ENCODE assay signal across 2 cellular contexts in genomic region chr2:3503046-3503445, GRCh38.
TF ChIP-seq lines count a peak whose summit lies in the region.

No MANE protein-coding gene starts in this region.

TF ChIP-seq in K562, 482 proteins besides CTCF, POLR2A, EP300 and RAD21:
- no peak for TF ChIP-seq BMI1 (IDR thresholded peaks at IDR 0.05; ENCODE audit: low read length)
- peak; percentile 53; the same call in 1 of the 2 replicates for TF ChIP-seq STAT5A (IDR thresholded peaks at IDR 0.05; ENCODE audit: borderline replicate concordance, low read length)
- peak; percentile 40 for TF ChIP-seq PHF20 (IDR thresholded peaks at IDR 0.05; ENCODE audit: partially characterized antibody)
- no peak for TF ChIP-seq SRSF9 (IDR thresholded peaks at IDR 0.05; ENCODE audit: borderline replicate concordance, low read depth, low read length)
- no peak for TF ChIP-seq AFF4 (CRISPR knock-in tag; IDR thresholded peaks at IDR 0.05)
- TF ChIP-seq ZFP91 (CRISPR knock-in tag; IDR thresholded peaks at IDR 0.05) = no peak
- peak; percentile 24; the same call in 1 of the 2 replicates for TF ChIP-seq TARDBP (IDR thresholded peaks at IDR 0.05)
- TF ChIP-seq MAX (CRISPR knock-in tag; IDR thresholded peaks at IDR 0.05) = peak; percentile 27; the same call in 1 of the 2 replicates
- TF ChIP-seq ZNF551 (CRISPR knock-in tag; IDR thresholded peaks at IDR 0.05) = no peak
- TF ChIP-seq ZBTB43 (CRISPR knock-in tag; IDR thresholded peaks at IDR 0.05) = peak; percentile 94
- no peak for TF ChIP-seq ZNF644 (tag; IDR thresholded peaks at IDR 0.05; ENCODE audit: low read depth)
- 0 out of 2 replicates have a peak, but pooled peaks have one; percentile 35 for TF ChIP-seq ZC3H4 (CRISPR knock-in tag; IDR thresholded peaks at IDR 0.05; ENCODE audit: borderline replicate concordance)

TF ChIP-seq in HepG2, 621 proteins besides CTCF, POLR2A, EP300 and RAD21:
- peak; percentile 74 for TF ChIP-seq MNT (IDR thresholded peaks at IDR 0.05)
- no peak for TF ChIP-seq ZNF501 (CRISPR knock-in tag; IDR thresholded peaks at IDR 0.05)
- no peak for TF ChIP-seq TFAP4 (IDR thresholded peaks at IDR 0.05; ENCODE audit: borderline replicate concordance, low read depth)
- TF ChIP-seq HOXA7 (CRISPR knock-in tag; IDR thresholded peaks at IDR 0.05) = 0 out of 2 replicates have a peak, but pooled peaks have one; percentile 14
TF ChIP-seq in HepG2: peak in this region for 2.
